In genomic region chr2:105788670-105789290, GRCh38 we compare ENCODE assay signal across 16 cellular contexts. TPM values are rescaled to one million over a fixed set of nuclear protein-coding genes. Genes with fewer than 3 reads are reported as not detected.
A peak's percentile ranks its signal among the peaks of the same experiment; 100 is the strongest.
DNase-seq lines count a peak whose midpoint lies in the region; ATAC-seq, FAIRE-seq and TF ChIP-seq lines count a peak whose summit lies in the region.
"Had no signal": no experiment of that assay in that cellular context is flagged by ENCODE, and none has a peak within 500 bp of the region (broad histone marks: within the 10 kb centered on the region; RNA-seq: fewer than 3 reads in every experiment).

No MANE protein-coding gene starts in this region.

- no peak overlapping the region for H3K4me3 Mint-ChIP-seq in WTC11

- H3K27ac ChIP-seq in coronary artery (peak overlapping the region; percentile 68 to 81), spleen (peak overlapping the region in 6 of 8 donors; percentile 63 to 93 (median 80))
- H3K27ac ChIP-seq: left ventricle myocardium inferior had no signal

- peaks cover 47 to 100% (median 92%) of the 10 kb centered on the region in 6 donors for H3K4me1 ChIP-seq in spleen

- H3K9me3 Mint-ChIP-seq in WTC11: peaks cover 5% of the 10 kb centered on the region; the same call in 1 of the 2 replicates

- H3K27ac Mint-ChIP-seq in WTC11: 0 out of 2 replicates have a peak overlapping the region, but pooled peaks have one; percentile 36

- intact Hi-C loops in spleen (cut with DNase I; ENCODE audit: low total_unique reads): loop anchor here (10.0 kb wide), 1 partner anchor 296 kb away; no protein-coding TSS in a partner anchor

- TF ChIP-seq POLR2A in spleen (IDR thresholded peaks at IDR 0.05): no peak

- no peaks in the 10 kb centered on the region for H3K27me3 Mint-ChIP-seq in WTC11 (ENCODE audit: low read depth)

- 79 to 85% (median 81%) methylated on average over 12 of the region's 12 CpGs for WGBS in spleen, 5 donors

- POLR2A ChIA-PET in WTC11 (lab: Charles Lee): no interaction called here

- no peaks in the 10 kb centered on the region for H3K27me3 ChIP-seq in spleen (replicated peaks in 1 of 7)
- H3K27me3 ChIP-seq: adrenal gland, colonic mucosa, esophagus muscularis mucosa had no signal

- H3K36me3 ChIP-seq in spleen: peaks cover 0 to 6% (median 0%) of the 10 kb centered on the region in 6 donors
- H3K36me3 ChIP-seq: adrenal gland, colonic mucosa, left ventricle myocardium inferior had no signal

- peaks cover 76% of the 10 kb centered on the region for H3K4me1 Mint-ChIP-seq in WTC11

- no peak for ATAC-seq in WTC11
- ATAC-seq: sciatic nerve had no signal

- no peak overlapping the region for H3K4me3 ChIP-seq in coronary artery
- H3K4me3 ChIP-seq in spleen: no peak overlapping the region
- H3K4me3 ChIP-seq: colonic mucosa, esophagus muscularis mucosa, left ventricle myocardium inferior had no signal

- no peaks in the 10 kb centered on the region for H3K9me3 ChIP-seq in spleen
- H3K9me3 ChIP-seq: adrenal gland, colonic mucosa, esophagus muscularis mucosa, left ventricle myocardium inferior had no signal

- TF ChIP-seq CTCF in WTC11 (IDR thresholded peaks at IDR 0.05) (no peak), coronary artery (IDR thresholded peaks at IDR 0.05) (no peak), spleen (IDR thresholded peaks at IDR 0.05 in 8 of 11, conservative IDR thresholded peaks at IDR 0.05 in 3 of 11) (no peak)

- FAIRE-seq in frontal cortex (lab: Jason Lieb, UNC): no peak

- CTCF ChIA-PET in WTC11 (lab: Charles Lee): no interaction called here

- DNase-seq in activated CD8-positive, alpha-beta memory T cell treated with anti-CD3 and anti-CD28 coated beads for 24 hours: peak; percentile 53
- no peak for DNase-seq in activated CD8-positive, alpha-beta memory T cell treated with anti-CD3 and anti-CD28 coated beads, Interleukin-2, amount 50 U/mL, for 4 hours
- DNase-seq in WTC11 (ENCODE audit: low spot score): no peak
- no peak for DNase-seq in coronary artery (ENCODE audit: low spot score)
- no peak for DNase-seq in spleen
- DNase-seq in NCI-H1105 treated with DMSO at 0.1 percent for 48 hours (lab: John Stamatoyannopoulos, UW): no peak
- no peak for DNase-seq in frontal cortex (ENCODE audit: low spot score in 2 of 2)
- no peak for DNase-seq in DMS79 treated with DMSO at 0.1 percent for 48 hours (lab: John Stamatoyannopoulos, UW)
- DNase-seq: adrenal gland, colonic mucosa, GOT3, Karpas-422, left ventricle myocardium inferior, NCI-H146 had no signal

- no peaks in the 10 kb centered on the region for H3K36me3 Mint-ChIP-seq in WTC11

TF ChIP-seq in WTC11, 78 proteins besides CTCF, POLR2A, EP300 and RAD21:
- TF ChIP-seq ZNF138 (CRISPR knock-in tag; conservative IDR thresholded peaks at IDR 0.05): no peak
- no peak for TF ChIP-seq E2F1 (CRISPR knock-in tag; IDR thresholded peaks at IDR 0.05)
- TF ChIP-seq TCF7 (CRISPR knock-in tag; IDR thresholded peaks at IDR 0.05; ENCODE audit: low read depth): no peak
- TF ChIP-seq FOXJ3 (CRISPR knock-in tag; IDR thresholded peaks at IDR 0.05; ENCODE audit: borderline replicate concordance): no peak
- no peak for TF ChIP-seq ZNF281 (CRISPR knock-in tag; IDR thresholded peaks at IDR 0.05)
- TF ChIP-seq ZNF263 (CRISPR knock-in tag; IDR thresholded peaks at IDR 0.05; ENCODE audit: low read depth): no peak
- no peak for TF ChIP-seq HMGA2 (CRISPR knock-in tag; IDR thresholded peaks at IDR 0.05)
- no peak for TF ChIP-seq HMGXB4 (CRISPR knock-in tag; IDR thresholded peaks at IDR 0.05)
- TF ChIP-seq SMAD3 (CRISPR knock-in tag; IDR thresholded peaks at IDR 0.05; ENCODE audit: borderline replicate concordance): no peak
- no peak for TF ChIP-seq PRRX2 (CRISPR knock-in tag; IDR thresholded peaks at IDR 0.05)
- no peak for TF ChIP-seq SP1 (CRISPR knock-in tag; conservative IDR thresholded peaks at IDR 0.05)
- TF ChIP-seq GRHL2 (CRISPR knock-in tag; IDR thresholded peaks at IDR 0.05; ENCODE audit: insufficient replicate concordance, severe bottlenecking): no peak
- no peak for TF ChIP-seq ZNF121 (CRISPR knock-in tag; IDR thresholded peaks at IDR 0.05)
- no peak for TF ChIP-seq CREM (CRISPR knock-in tag; IDR thresholded peaks at IDR 0.05)
- no peak for TF ChIP-seq NFYB (CRISPR knock-in tag; conservative IDR thresholded peaks at IDR 0.05; ENCODE audit: low read depth)
- TF ChIP-seq NR3C1 (CRISPR knock-in tag; conservative IDR thresholded peaks at IDR 0.05; ENCODE audit: low read depth): no peak
TF ChIP-seq in WTC11: peak in this region for 0.

RNA-seq across cellular contexts. Expression of gene NCK2, which starts 44.1 kb away (rescaled TPM):
- 63.7 to 75.4 TPM (median 65.1 TPM) in 3 replicates for total RNA-seq in WTC11 (2021)
- total RNA-seq in spleen: 100 to 1,000 TPM in 2 of 7 donors, 10 to 100 TPM in 5; 50.3 to 106 (median 82.9) TPM
- 10 to 100 TPM; 21.5 to 32.1 (median 30.0) TPM for polyA plus RNA-seq in spleen
- 84.8 TPM for total RNA-seq in frontal cortex
